In the genomic region with DNA sequence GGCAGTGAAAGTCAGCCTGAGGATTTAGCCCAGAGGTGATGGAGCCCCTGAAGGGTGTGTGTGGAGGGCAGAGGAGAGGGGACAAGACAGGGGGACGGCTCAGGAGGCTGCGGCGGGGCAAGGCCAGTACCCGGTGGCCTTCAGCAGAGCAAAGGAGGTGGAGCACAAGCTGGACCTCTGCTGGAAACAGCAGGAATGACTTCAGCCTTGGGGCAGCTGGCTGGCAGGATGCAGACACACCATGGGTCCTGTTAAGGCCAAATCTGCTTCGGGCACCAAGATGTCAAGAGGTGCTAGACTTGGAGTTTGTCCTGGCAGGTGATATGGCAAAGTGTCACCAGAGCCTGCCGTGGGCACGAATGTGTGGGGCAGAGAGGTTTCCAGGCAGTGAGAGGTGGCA, we compare ENCODE assay signal across 10 cellular contexts.
DNase-seq lines count a peak whose midpoint lies in the region; ATAC-seq, FAIRE-seq and TF ChIP-seq lines count a peak whose summit lies in the region.
"Had no signal": no experiment of that assay in that cellular context is flagged by ENCODE, and none has a peak within 500 bp of the region (broad histone marks: within the 10 kb centered on the region; RNA-seq: fewer than 3 reads in every experiment).

No MANE protein-coding gene starts in this region.

- in situ Hi-C loops in transverse colon (cut with MboI; ENCODE audit: low pct_ligation_motif_present in 1 of 4, low pct_unique_long_range_greater_than_20kb in 1 of 4, low sequenced_read_pairs in 3 of 4), result no loop called here

- intact Hi-C loops in transverse colon (cut with DNase I; ENCODE audit: low total_unique reads), result no loop called here

- H3K27ac ChIP-seq in layer of hippocampus (ENCODE audit: low read depth, low read length) (peak overlapping the region; percentile 43), transverse colon (peak overlapping the region; percentile 55 to 92 (median 75))
- H3K27ac ChIP-seq: C4-2B had no signal

- no peak for TF ChIP-seq EP300 in transverse colon (IDR thresholded peaks at IDR 0.05; ENCODE audit: low read depth)

- no peaks in the 10 kb centered on the region for H3K27me3 ChIP-seq in layer of hippocampus (ENCODE audit: control insufficient read depth, insufficient read depth, low read length)
- H3K27me3 ChIP-seq in transverse colon, result no peaks in the 10 kb centered on the region

- TF ChIP-seq CTCF in transverse colon (IDR thresholded peaks at IDR 0.05), result no peak

- H3K27ac Mint-ChIP-seq in activated naive CD4-positive, alpha-beta T cell treated with anti-CD3 and anti-CD28 coated beads, Interleukin-2, amount 50 U/mL, for 24 hours, result peak overlapping the region; percentile 95
- H3K27ac Mint-ChIP-seq in activated T-helper 17 cell treated with anti-CD3 and anti-CD28 coated beads, Interleukin-2, amount 50 U/mL, for 72 hours, result peak overlapping the region; percentile 93

- no peak for ATAC-seq in activated T-helper 17 cell treated with anti-CD3 and anti-CD28 coated beads, Interleukin-2, amount 50 U/mL, for 72 hours (replicated peaks)

- DNase-seq in activated naive CD4-positive, alpha-beta T cell (lab: John Stamatoyannopoulos, UW), result no peak
- DNase-seq in transverse colon (no peak), LoVo (ENCODE audit: low spot score) (no peak), GM12892 (ENCODE audit: insufficient read length) (no peak), NCI-H345 (lab: John Stamatoyannopoulos, UW) (no peak)

- H3K4me1 Mint-ChIP-seq in activated naive CD4-positive, alpha-beta T cell treated with anti-CD3 and anti-CD28 coated beads, Interleukin-2, amount 50 U/mL, for 24 hours, result peaks cover 82% of the 10 kb centered on the region
- H3K4me1 Mint-ChIP-seq in activated T-helper 17 cell treated with anti-CD3 and anti-CD28 coated beads, Interleukin-2, amount 50 U/mL, for 72 hours, result peaks cover 50% of the 10 kb centered on the region

- H3K9me3 ChIP-seq in transverse colon, result no peaks in the 10 kb centered on the region

- TF ChIP-seq POLR2A in transverse colon (IDR thresholded peaks at IDR 0.05) (no peak), GM12892 (IDR thresholded peaks at IDR 0.05; ENCODE audit: low read depth, low read length) (no peak)

- peaks cover 0 to 32% (median 4%) of the 10 kb centered on the region in 4 donors for H3K4me1 ChIP-seq in transverse colon

- H3K4me3 ChIP-seq in transverse colon, result no peak overlapping the region

- H3K9me3 Mint-ChIP-seq in activated naive CD4-positive, alpha-beta T cell treated with anti-CD3 and anti-CD28 coated beads, Interleukin-2, amount 50 U/mL, for 24 hours, result no peaks in the 10 kb centered on the region
- no peaks in the 10 kb centered on the region for H3K9me3 Mint-ChIP-seq in activated T-helper 17 cell treated with anti-CD3 and anti-CD28 coated beads, Interleukin-2, amount 50 U/mL, for 72 hours

- no peaks in the 10 kb centered on the region for H3K27me3 Mint-ChIP-seq in activated naive CD4-positive, alpha-beta T cell treated with anti-CD3 and anti-CD28 coated beads, Interleukin-2, amount 50 U/mL, for 24 hours
- no peaks in the 10 kb centered on the region for H3K27me3 Mint-ChIP-seq in activated T-helper 17 cell treated with anti-CD3 and anti-CD28 coated beads, Interleukin-2, amount 50 U/mL, for 72 hours

- no peak for FAIRE-seq in GM12892 (lab: Jason Lieb, UNC)
- FAIRE-seq: colon had no signal

- H3K36me3 ChIP-seq in transverse colon, result no peaks in the 10 kb centered on the region

- 69 to 88% methylated on average over 4 to 7 of the region's 7 CpGs for WGBS in transverse colon (ENCODE audit: low coverage in 1 of 2), 2 donors

- H3K4me3 Mint-ChIP-seq in activated naive CD4-positive, alpha-beta T cell treated with anti-CD3 and anti-CD28 coated beads, Interleukin-2, amount 50 U/mL, for 24 hours, result peak overlapping the region; percentile 84
- peak overlapping the region; percentile 99 for H3K4me3 Mint-ChIP-seq in activated T-helper 17 cell treated with anti-CD3 and anti-CD28 coated beads, Interleukin-2, amount 50 U/mL, for 72 hours

- H3K36me3 Mint-ChIP-seq in activated naive CD4-positive, alpha-beta T cell treated with anti-CD3 and anti-CD28 coated beads, Interleukin-2, amount 50 U/mL, for 24 hours, result peaks cover 15% of the 10 kb centered on the region
- H3K36me3 Mint-ChIP-seq in activated T-helper 17 cell treated with anti-CD3 and anti-CD28 coated beads, Interleukin-2, amount 50 U/mL, for 72 hours (ENCODE audit: low read depth), result peaks cover 96% of the 10 kb centered on the region
